Comparison of ENCODE assay signal across 20 cellular contexts in the genomic region with DNA sequence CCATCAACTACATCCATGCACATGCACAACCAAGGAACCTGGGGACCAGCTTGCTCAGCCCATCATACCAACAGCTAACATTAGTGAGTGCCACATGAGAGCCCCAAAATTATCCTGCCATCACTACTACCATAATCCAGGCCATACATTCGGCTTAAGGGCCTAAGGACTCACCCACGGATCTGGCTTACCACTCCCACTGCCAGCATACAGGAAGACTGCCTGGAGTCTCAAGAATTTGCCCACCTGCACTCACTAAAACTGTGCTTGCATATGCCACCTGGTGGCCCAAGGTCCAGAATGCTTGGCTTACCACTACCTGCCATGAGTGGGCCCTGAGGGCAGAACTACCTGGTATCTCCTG.
DNase-seq lines count a peak whose midpoint lies in the region; ATAC-seq and TF ChIP-seq lines count a peak whose summit lies in the region.
"Had no signal": no experiment of that assay in that cellular context is flagged by ENCODE, and none has a peak within 500 bp of the region (broad histone marks: within the 10 kb centered on the region; RNA-seq: fewer than 3 reads in every experiment).

No MANE protein-coding gene starts in this region.

- no peaks in the 10 kb centered on the region for H3K79me1 ChIP-seq in H9 (ENCODE audit: insufficient read depth, low read depth, low read length, poor library complexity, severe bottlenecking)

- no peak overlapping the region for H4K8ac ChIP-seq in H9 (replicated peaks; ENCODE audit: insufficient read length, low read depth, low read length)

- H3K36me3 Mint-ChIP-seq in H9 (ENCODE audit: insufficient read depth in 1 of 3, low read depth in 3 of 3): peaks cover 68 to 86% (median 78%) of the 10 kb centered on the region in 3 experiments
- H3K36me3 Mint-ChIP-seq in WTC11: peaks cover 68% of the 10 kb centered on the region
- H3K36me3 Mint-ChIP-seq in stimulated activated effector memory CD8-positive, alpha-beta T cell treated with anti-CD3 and anti-CD28 coated beads, Interleukin-12 subunit alpha, Interleukin-12 subunit beta, amount 100 ng/mL, for 72 hours: no peaks in the 10 kb centered on the region
- H3K36me3 Mint-ChIP-seq: CD4-positive, alpha-beta memory T cell had no signal

- DNase-seq in H9 (peak; percentile 64), WTC11 (ENCODE audit: low spot score) (peak; percentile 47), activated gamma-delta T cell (lab: John Stamatoyannopoulos, UW) (no peak), breast epithelium (ENCODE audit: low spot score in 2 of 2) (no peak), inferior parietal cortex (ENCODE audit: extremely low spot score) (no peak)
- DNase-seq in stimulated activated effector memory CD8-positive, alpha-beta T cell treated with anti-CD3 and anti-CD28 coated beads, Interleukin-12 subunit alpha, Interleukin-12 subunit beta, amount 100 ng/mL, for 72 hours (ENCODE audit: low spot score in 2 of 2): no peak
- DNase-seq: DMS53, EL, NCI-H1092 treated with DMSO at 0.1 percent for 48 hours, NCI-H146, NCI-H2081, NCI-H774, OCI-M1, SHP77 had no signal

- H3K27me3 ChIP-seq in H9 (ENCODE audit: insufficient read depth, low read length) (no peaks in the 10 kb centered on the region), breast epithelium (no peaks in the 10 kb centered on the region)
- H3K27me3 ChIP-seq: BLaER1 had no signal

- H3K23me2 ChIP-seq in H9 (ENCODE audit: insufficient read length, low read depth, low read length, poor library complexity, severe bottlenecking): peaks cover 11% of the 10 kb centered on the region

- H3K4me3 ChIP-seq in iPS-18c (ENCODE audit: insufficient read depth, low read depth, low read length): peak overlapping the region; percentile 55
- H3K4me3 ChIP-seq in breast epithelium: no peak overlapping the region
- H3K4me3 ChIP-seq: BLaER1, K562, SK-N-MC had no signal

- TF ChIP-seq CTCF in H9 (conservative IDR thresholded peaks at IDR 0.05) (peak; percentile 47; the same call in 2 of the 3 replicates), WTC11 (IDR thresholded peaks at IDR 0.05) (no peak), breast epithelium (IDR thresholded peaks at IDR 0.05) (no peak)

- no peak overlapping the region for H3K56ac ChIP-seq in H9 (ENCODE audit: insufficient read length, low read depth, low read length)

- H3K14ac ChIP-seq in H9 (ENCODE audit: insufficient read depth, low read length): no peak overlapping the region

- no peak overlapping the region for H2BK15ac ChIP-seq in H9 (ENCODE audit: low read depth, low read length)

- peak overlapping the region; percentile 97 to 98 for H3K4me3 Mint-ChIP-seq in H9
- peak overlapping the region; percentile 82 for H3K4me3 Mint-ChIP-seq in WTC11
- H3K4me3 Mint-ChIP-seq in stimulated activated effector memory CD8-positive, alpha-beta T cell treated with anti-CD3 and anti-CD28 coated beads, Interleukin-12 subunit alpha, Interleukin-12 subunit beta, amount 100 ng/mL, for 72 hours: no peak overlapping the region
- H3K4me3 Mint-ChIP-seq: CD4-positive, alpha-beta memory T cell had no signal

- H3T11ph ChIP-seq in H9 (ENCODE audit: low read length): no peak overlapping the region

- TF ChIP-seq POLR2A in breast epithelium (IDR thresholded peaks at IDR 0.05): no peak

- H2BK120ac ChIP-seq in H9 (ENCODE audit: low read depth, low read length, poor library complexity, severe bottlenecking): no peak overlapping the region

- H3K27ac ChIP-seq in H9 (ENCODE audit: insufficient read length, low read depth, low read length): no peak overlapping the region
- H3K27ac ChIP-seq in breast epithelium: no peak overlapping the region
- H3K27ac ChIP-seq: BLaER1, SK-N-MC had no signal

- CTCF ChIA-PET in WTC11 (lab: Charles Lee): no interaction called here

- no peaks in the 10 kb centered on the region for H3K36me3 ChIP-seq in breast epithelium
- H3K36me3 ChIP-seq: BLaER1 had no signal

- H4K5ac ChIP-seq in H9 (ENCODE audit: insufficient read length, low read depth, low read length): no peak overlapping the region

- peaks cover 33% of the 10 kb centered on the region; the same call in 1 of the 2 replicates for H3K79me2 ChIP-seq in H9 (ENCODE audit: insufficient read depth, low read length)

- no peak overlapping the region for H3K18ac ChIP-seq in H9 (ENCODE audit: insufficient read length, low read depth, low read length)

- H4K91ac ChIP-seq in H9 (ENCODE audit: insufficient read length, low read depth, low read length): no peak overlapping the region

- H3K27ac Mint-ChIP-seq in H9: peak overlapping the region; percentile 84 to 98 (median 85)
- H3K27ac Mint-ChIP-seq in WTC11: peak overlapping the region; percentile 98
- H3K27ac Mint-ChIP-seq in stimulated activated effector memory CD8-positive, alpha-beta T cell treated with anti-CD3 and anti-CD28 coated beads, Interleukin-12 subunit alpha, Interleukin-12 subunit beta, amount 100 ng/mL, for 72 hours: no peak overlapping the region
- H3K27ac Mint-ChIP-seq: CD4-positive, alpha-beta memory T cell had no signal

- H2BK20ac ChIP-seq in H9 (ENCODE audit: low read depth, low read length, poor library complexity, severe bottlenecking): no peak overlapping the region

- H3K9me3 ChIP-seq in H9 (ENCODE audit: control insufficient read depth, low read depth, low read length) (no peaks in the 10 kb centered on the region), iPS-18c (ENCODE audit: control insufficient read depth, insufficient read depth, low read length) (no peaks in the 10 kb centered on the region), breast epithelium (no peaks in the 10 kb centered on the region)
- H3K9me3 ChIP-seq: BLaER1 had no signal

- peaks cover 2% of the 10 kb centered on the region for H4K20me1 ChIP-seq in H9 (ENCODE audit: control insufficient read depth, insufficient read depth, insufficient read length)
- H4K20me1 ChIP-seq: BLaER1 had no signal

- no peak overlapping the region for H2AK5ac ChIP-seq in H9 (ENCODE audit: insufficient read length, low read length)

- H3K4ac ChIP-seq in H9 (ENCODE audit: low read depth, low read length): no peak overlapping the region

- H2BK5ac ChIP-seq in H9 (ENCODE audit: insufficient read length, low read length): no peak overlapping the region

- H3K9me3 Mint-ChIP-seq in H9: peaks cover 2 to 31% of the 10 kb centered on the region in 2 experiments; a peak in 4 of 5 replicates
- H3K9me3 Mint-ChIP-seq in WTC11: no peaks in the 10 kb centered on the region
- H3K9me3 Mint-ChIP-seq in stimulated activated effector memory CD8-positive, alpha-beta T cell treated with anti-CD3 and anti-CD28 coated beads, Interleukin-12 subunit alpha, Interleukin-12 subunit beta, amount 100 ng/mL, for 72 hours: peaks cover 21% of the 10 kb centered on the region

- peaks cover 54 to 74% of the 10 kb centered on the region in 2 experiments for H3K4me1 Mint-ChIP-seq in H9
- H3K4me1 Mint-ChIP-seq in WTC11: peaks cover 41% of the 10 kb centered on the region
- no peaks in the 10 kb centered on the region for H3K4me1 Mint-ChIP-seq in stimulated activated effector memory CD8-positive, alpha-beta T cell treated with anti-CD3 and anti-CD28 coated beads, Interleukin-12 subunit alpha, Interleukin-12 subunit beta, amount 100 ng/mL, for 72 hours
- H3K4me1 Mint-ChIP-seq: CD4-positive, alpha-beta memory T cell had no signal

- H2BK12ac ChIP-seq in H9 (ENCODE audit: insufficient read length, low read depth, low read length): no peak overlapping the region

- no peak overlapping the region for H3K23ac ChIP-seq in H9 (ENCODE audit: insufficient read length, low read depth, low read length)

- ATAC-seq in WTC11: peak; percentile 53
- ATAC-seq in stimulated activated effector memory CD8-positive, alpha-beta T cell treated with anti-CD3 and anti-CD28 coated beads, Interleukin-12 subunit alpha, Interleukin-12 subunit beta, amount 100 ng/mL, for 72 hours: peak; percentile 24
- ATAC-seq: HCT116, K562 had no signal

- H3K27me3 Mint-ChIP-seq in H9 (ENCODE audit: low read depth) (peaks cover 5% of the 10 kb centered on the region), WTC11 (ENCODE audit: low read depth) (no peaks in the 10 kb centered on the region; the same call in 1 of the 2 replicates)
- H3K27me3 Mint-ChIP-seq: CD4-positive, alpha-beta memory T cell had no signal

- H3K9ac ChIP-seq in H9 (ENCODE audit: extremely low read depth, insufficient read length, low read length): peak overlapping the region; percentile 60
- H3K9ac ChIP-seq: BLaER1 had no signal

- WGBS in H9 (ENCODE audit: extremely low coverage, insufficient read length, low lambda C conversion rate): no CpG with 5 or more reads among the region's 2 CpGs

- H2AFZ ChIP-seq in H9 (ENCODE audit: low read length): no peak overlapping the region

- peak overlapping the region; percentile 73 for H3K4me2 ChIP-seq in H9 (ENCODE audit: insufficient read depth, insufficient read length, low read length)
- H3K4me2 ChIP-seq: BLaER1 had no signal

- intact Hi-C loops in breast epithelium (cut with DNase I; ENCODE audit: low total_unique reads): no loop called here

- POLR2A ChIA-PET in WTC11 (lab: Charles Lee): no interaction called here

- H3K4me1 ChIP-seq in H9 (ENCODE audit: insufficient read depth, low read length) (no peaks in the 10 kb centered on the region), breast epithelium (no peaks in the 10 kb centered on the region)
- H3K4me1 ChIP-seq: BLaER1 had no signal

TF ChIP-seq in WTC11, 78 proteins besides CTCF, POLR2A, EP300 and RAD21 (continues in another document):
- TF ChIP-seq TCF7 (CRISPR knock-in tag; IDR thresholded peaks at IDR 0.05; ENCODE audit: low read depth) (no peak), ZNF425 (CRISPR knock-in tag; conservative IDR thresholded peaks at IDR 0.05) (peak; percentile 88), TEAD1 (CRISPR knock-in tag; IDR thresholded peaks at IDR 0.05) (no peak), ZNF232 (CRISPR knock-in tag; IDR thresholded peaks at IDR 0.05) (no peak)

Comparison
In these comparisons a context has a peak if more than half of its experiments do, and no peak if none do; other contexts are left out.
1. DNase-seq: peak in H9 (single experiment) and WTC11 (single experiment); none in stimulated activated effector memory CD8-positive, alpha-beta T cell treated with anti-CD3 and anti-CD28 coated beads, Interleukin-12 subunit alpha, Interleukin-12 subunit beta, amount 100 ng/mL, for 72 hours (0 of 2), activated gamma-delta T cell (single experiment), breast epithelium (0 of 2) and inferior parietal cortex (single experiment).